Comparison of ENCODE assay signal across 22 cellular contexts in the genomic region with DNA sequence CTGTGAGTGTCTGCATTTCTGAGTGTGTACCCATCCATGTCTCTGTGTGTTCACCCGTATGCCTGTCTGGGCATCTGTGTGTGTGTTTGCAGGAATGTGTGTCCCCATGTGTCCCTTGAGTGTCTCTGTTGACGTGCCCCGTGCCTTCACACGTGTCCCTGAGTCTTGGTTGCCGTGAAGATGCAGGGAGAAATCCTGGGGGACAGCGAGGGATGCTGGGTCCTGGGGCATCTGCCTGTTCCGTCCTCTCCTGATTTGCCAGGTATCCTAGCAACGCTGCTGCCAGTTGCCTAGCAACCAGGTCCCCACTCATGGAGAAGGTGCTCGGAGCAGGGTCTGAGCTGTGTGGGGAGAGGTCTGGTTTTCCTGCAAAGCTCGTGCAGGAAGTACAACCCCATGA. TPM values are rescaled to one million over a fixed set of nuclear protein-coding genes. Genes with fewer than 3 reads are reported as not detected.
DNase-seq lines count a peak whose midpoint lies in the region; ATAC-seq, FAIRE-seq and TF ChIP-seq lines count a peak whose summit lies in the region.
"Had no signal": no experiment of that assay in that cellular context is flagged by ENCODE, and none has a peak within 500 bp of the region (broad histone marks: within the 10 kb centered on the region; RNA-seq: fewer than 3 reads in every experiment).

No MANE protein-coding gene starts in this region.

- peaks cover 41% of the 10 kb centered on the region for H3K4me1 Mint-ChIP-seq in brain

- no peak for FAIRE-seq in pancreas (lab: Jason Lieb, UNC)
- FAIRE-seq: A204.1, keratinocyte had no signal

- ATAC-seq in HG03520 (IDR thresholded peaks at IDR 0.05; ENCODE audit: unreplicated experiment) (no peak), pancreas (no peak)
- ATAC-seq: body of pancreas had no signal

- intact Hi-C loops in pancreas (cut with DNase I), result no loop called here

- H3K27me3 ChIP-seq in pancreas, result no peaks in the 10 kb centered on the region

- no peak overlapping the region for H3K27ac ChIP-seq in pancreas
- H3K27ac ChIP-seq: body of pancreas, transverse colon had no signal

- peak overlapping the region; percentile 51 to 71 (median 61) for H3K4me3 Mint-ChIP-seq in brain
- H3K4me3 Mint-ChIP-seq: CD14-positive monocyte; mesothelial cell of epicardium; T-helper 2 cell treated with Interferon-gamma antibody and Interleukin-4, amounts not matched to agents 5 μg/mL and 100 μg/mL, for 36 hours had no signal

- H3K4me1 ChIP-seq in pancreas, result no peaks in the 10 kb centered on the region
- H3K4me1 ChIP-seq: body of pancreas, HAP-1, transverse colon had no signal

- H3K9me3 ChIP-seq in pancreas, result no peaks in the 10 kb centered on the region
- H3K9me3 ChIP-seq: body of pancreas, transverse colon had no signal

- peaks cover 0 to 16% (median 11%) of the 10 kb centered on the region in 5 experiments for H3K9me3 Mint-ChIP-seq in brain
- H3K9me3 Mint-ChIP-seq: mesothelial cell of epicardium; T-helper 2 cell treated with Interferon-gamma antibody and Interleukin-4, amounts not matched to agents 5 μg/mL and 100 μg/mL, for 36 hours had no signal

- H3K36me3 Mint-ChIP-seq in brain, result no peaks in the 10 kb centered on the region
- H3K36me3 Mint-ChIP-seq: mesothelial cell of epicardium had no signal

- no peaks in the 10 kb centered on the region for H3K36me3 ChIP-seq in pancreas
- H3K36me3 ChIP-seq: HAP-1, transverse colon had no signal

- peak; percentile 67 for DNase-seq in NCI-H1436 (lab: John Stamatoyannopoulos, UW)
- no peak for DNase-seq in NCI-H1436 treated with DMSO at 0.1 percent for 48 hours (lab: John Stamatoyannopoulos, UW)
- peak; percentile 19 for DNase-seq in NCI-H1105 treated with DMSO at 0.1 percent for 48 hours (lab: John Stamatoyannopoulos, UW)
- peak in 32 of 56 donors; percentile 16 to 74 (median 35) for DNase-seq in nucleus accumbens (lab: John Stamatoyannopoulos, UW)
- no peak for DNase-seq in pancreas
- DNase-seq in GM19238 (ENCODE audit: insufficient read length, low spot score), result no peak
- DNase-seq: activated CD4-positive, alpha-beta T cell treated with anti-CD3 and anti-CD28 coated beads for 1 hour; activated CD8-positive, alpha-beta memory T cell treated with anti-CD3 and anti-CD28 coated beads, Interleukin-2, amount 50 U/mL, for 4 hours; activated naive CD4-positive, alpha-beta T cell; body of pancreas; transverse colon had no signal

- no peak overlapping the region for H3K4me3 ChIP-seq in pancreas
- H3K4me3 ChIP-seq: body of pancreas, HAP-1, transverse colon had no signal

- 54 to 58% methylated on average over 10 of the region's 10 CpGs for WGBS in pancreas, 2 donors

- H3K27me3 Mint-ChIP-seq in brain, result peaks cover 36% of the 10 kb centered on the region

- H3K27ac Mint-ChIP-seq in brain, result peak overlapping the region; percentile 74 to 99 (median 95)
- H3K27ac Mint-ChIP-seq: mesothelial cell of epicardium; T-helper 2 cell treated with Interferon-gamma antibody and Interleukin-4, amounts not matched to agents 5 μg/mL and 100 μg/mL, for 36 hours had no signal

- TF ChIP-seq CTCF in brain (conservative IDR thresholded peaks at IDR 0.05), result no peak
- TF ChIP-seq CTCF in pancreas (IDR thresholded peaks at IDR 0.05), result no peak

RNA-seq across cellular contexts. Expression of a gene that starts 6.0 kb away (rescaled TPM):
- polyA plus RNA-seq in brain (ENCODE audit: insufficient read depth, low read depth, low replicate concordance) (0.97 TPM), pancreas (not detected)
- total RNA-seq in pancreas, result under 1 TPM in 2 of 6 donors, not detected in 4; 0.22 to 0.24 TPM
- total RNA-seq: mesothelial cell of epicardium, Right ventricle myocardium inferior, transverse colon had no signal
- polyA plus RNA-seq: keratinocyte had no signal

RNA-seq across cellular contexts. Expression of a gene that starts 10.3 kb away (rescaled TPM):
- polyA plus RNA-seq in brain (ENCODE audit: insufficient read depth, low read depth, low replicate concordance) (10.8 TPM), pancreas (under 1 TPM; 0.49 to 0.94 TPM)
- 1 to 10 TPM in 3 of 6 donors, under 1 TPM in 3; 0.25 to 2.2 (median 1.1) TPM for total RNA-seq in pancreas

RNA-seq across cellular contexts. Expression of a gene that starts 10.8 kb away (rescaled TPM):
- 14.7 TPM for polyA plus RNA-seq in brain (ENCODE audit: insufficient read depth, low read depth, low replicate concordance)
- total RNA-seq in pancreas, result 10 to 100 TPM in 1 of 6 donors, 1 to 10 TPM in 5; 3.2 to 11.9 (median 4.1) TPM
- 1 to 10 TPM; 7.5 to 8.9 TPM for polyA plus RNA-seq in pancreas

RNA-seq across cellular contexts. Expression of a gene that starts 17.2 kb away (rescaled TPM):
- polyA plus RNA-seq in brain (ENCODE audit: insufficient read depth, low read depth, low replicate concordance) (not detected), pancreas (not detected)
- total RNA-seq in pancreas, result not detected
- total RNA-seq: body of pancreas, mesothelial cell of epicardium, omental fat pad, Right ventricle myocardium inferior, skeletal muscle tissue, transverse colon had no signal
- polyA plus RNA-seq: CD14-positive monocyte, keratinocyte had no signal

RNA-seq across cellular contexts. Expression of a gene that starts 27.2 kb away (rescaled TPM):
- polyA plus RNA-seq in brain (ENCODE audit: insufficient read depth, low read depth, low replicate concordance) (238 TPM), pancreas (10 to 100 TPM; 35.7 to 52.9 TPM)
- 10 to 100 TPM; 11.6 to 24.5 (median 13.9) TPM for total RNA-seq in pancreas

Comparison
In these comparisons a context has a peak if more than half of its experiments do, and no peak if none do; other contexts are left out.
1. DNase-seq: peak in NCI-H1436 (single experiment), NCI-H1105 treated with DMSO at 0.1 percent for 48 hours (single experiment) and nucleus accumbens (32 of 56); none in NCI-H1436 treated with DMSO at 0.1 percent for 48 hours (single experiment), pancreas (0 of 6) and GM19238 (single experiment).